1 cellular context compared by ENCODE assay signal in genomic region chr10:122879339-122880273, GRCh38.
TF ChIP-seq lines count a peak whose summit lies in the region.

A gene with protein sequence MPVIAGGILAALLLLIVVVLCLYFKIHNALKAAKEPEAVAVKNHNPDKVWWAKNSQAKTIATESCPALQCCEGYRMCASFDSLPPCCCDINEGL (minus strand): TSS chr10:122879581. CDS start chr10:122850515, 29,066 bp downstream.

TF ChIP-seq in neural cell, 6 proteins besides CTCF, POLR2A, EP300 and RAD21 (continued from another document):
- TF ChIP-seq, protein P1, sequence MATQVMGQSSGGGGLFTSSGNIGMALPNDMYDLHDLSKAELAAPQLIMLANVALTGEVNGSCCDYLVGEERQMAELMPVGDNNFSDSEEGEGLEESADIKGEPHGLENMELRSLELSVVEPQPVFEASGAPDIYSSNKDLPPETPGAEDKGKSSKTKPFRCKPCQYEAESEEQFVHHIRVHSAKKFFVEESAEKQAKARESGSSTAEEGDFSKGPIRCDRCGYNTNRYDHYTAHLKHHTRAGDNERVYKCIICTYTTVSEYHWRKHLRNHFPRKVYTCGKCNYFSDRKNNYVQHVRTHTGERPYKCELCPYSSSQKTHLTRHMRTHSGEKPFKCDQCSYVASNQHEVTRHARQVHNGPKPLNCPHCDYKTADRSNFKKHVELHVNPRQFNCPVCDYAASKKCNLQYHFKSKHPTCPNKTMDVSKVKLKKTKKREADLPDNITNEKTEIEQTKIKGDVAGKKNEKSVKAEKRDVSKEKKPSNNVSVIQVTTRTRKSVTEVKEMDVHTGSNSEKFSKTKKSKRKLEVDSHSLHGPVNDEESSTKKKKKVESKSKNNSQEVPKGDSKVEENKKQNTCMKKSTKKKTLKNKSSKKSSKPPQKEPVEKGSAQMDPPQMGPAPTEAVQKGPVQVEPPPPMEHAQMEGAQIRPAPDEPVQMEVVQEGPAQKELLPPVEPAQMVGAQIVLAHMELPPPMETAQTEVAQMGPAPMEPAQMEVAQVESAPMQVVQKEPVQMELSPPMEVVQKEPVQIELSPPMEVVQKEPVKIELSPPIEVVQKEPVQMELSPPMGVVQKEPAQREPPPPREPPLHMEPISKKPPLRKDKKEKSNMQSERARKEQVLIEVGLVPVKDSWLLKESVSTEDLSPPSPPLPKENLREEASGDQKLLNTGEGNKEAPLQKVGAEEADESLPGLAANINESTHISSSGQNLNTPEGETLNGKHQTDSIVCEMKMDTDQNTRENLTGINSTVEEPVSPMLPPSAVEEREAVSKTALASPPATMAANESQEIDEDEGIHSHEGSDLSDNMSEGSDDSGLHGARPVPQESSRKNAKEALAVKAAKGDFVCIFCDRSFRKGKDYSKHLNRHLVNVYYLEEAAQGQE (IDR thresholded peaks at IDR 0.05; ENCODE audit: borderline replicate concordance) = no peak
- TF ChIP-seq POLR2AphosphoS5 (IDR thresholded peaks at IDR 0.05) = no peak
